Comparison of ENCODE assay signal across 18 cellular contexts in genomic region chr12:92810370-92810769, GRCh38.
DNase-seq lines count a peak whose midpoint lies in the region; ATAC-seq and TF ChIP-seq lines count a peak whose summit lies in the region.
"Had no signal": no experiment of that assay in that cellular context is flagged by ENCODE, and none has a peak within 500 bp of the region (broad histone marks: within the 10 kb centered on the region; RNA-seq: fewer than 3 reads in every experiment).

No MANE protein-coding gene starts in this region.

- no peak for TF ChIP-seq POLR2A in tibial nerve (IDR thresholded peaks at IDR 0.05)

- no peak overlapping the region for H3K27ac ChIP-seq in tibial nerve
- H3K27ac ChIP-seq: esophagus squamous epithelium had no signal

- ATAC-seq in GM19467 (IDR thresholded peaks at IDR 0.05; ENCODE audit: unreplicated experiment) (peak; percentile 69), HG02759 (IDR thresholded peaks at IDR 0.05; ENCODE audit: unreplicated experiment) (peak; percentile 50), HG03520 (IDR thresholded peaks at IDR 0.05; ENCODE audit: unreplicated experiment) (peak; percentile 61)
- ATAC-seq: activated CD4-positive, CD25-positive, alpha-beta regulatory T cell treated with anti-CD3 and anti-CD28 coated beads, Interleukin-2, amount 50 U/mL, for 24 hours; left cardiac atrium; stimulated activated naive CD8-positive, alpha-beta T cell treated with anti-CD3 and anti-CD28 coated beads, Interleukin-15, amount 100 ng/mL, for 72 hours; T-cell had no signal

- peaks cover 0 to 7% (median 0%) of the 10 kb centered on the region in 4 donors for H3K9me3 ChIP-seq in tibial nerve
- H3K9me3 ChIP-seq: esophagus squamous epithelium had no signal

- no peaks in the 10 kb centered on the region for H3K36me3 ChIP-seq in H7 (replicated peaks; ENCODE audit: control insufficient read depth, insufficient read depth, low read length)
- H3K36me3 ChIP-seq in tibial nerve, result peaks cover 0 to 63% (median 0%) of the 10 kb centered on the region in 3 donors

- no peak overlapping the region for H3K4me3 ChIP-seq in GM12864 (ENCODE audit: low read depth, low read length)
- H3K4me3 ChIP-seq in H7 (ENCODE audit: insufficient read depth, low read depth, low read length), result no peak overlapping the region
- no peak overlapping the region for H3K4me3 ChIP-seq in tibial nerve
- H3K4me3 ChIP-seq: esophagus squamous epithelium, smooth muscle cell had no signal

- no peaks in the 10 kb centered on the region for H3K4me1 ChIP-seq in tibial nerve
- H3K4me1 ChIP-seq: esophagus squamous epithelium had no signal

- DNase-seq in GM12864 (ENCODE audit: low read depth), result peak; percentile 29
- no peak for DNase-seq in HCEC 1CT
- DNase-seq in H7, result no peak
- DNase-seq in tibial nerve (ENCODE audit: low spot score in 2 of 2), result no peak
- DNase-seq in NCI-H1417 treated with DMSO at 0.1 percent for 48 hours (lab: John Stamatoyannopoulos, UW), result no peak
- DNase-seq: activated naive CD4-positive, alpha-beta T cell treated with anti-CD3 and anti-CD28 coated beads for 36 hours; COR-L47; esophagus squamous epithelium; Kasumi-1; left cardiac atrium; NCI-H2029 treated with DMSO at 0.1 percent for 48 hours; stimulated activated naive CD8-positive, alpha-beta T cell treated with anti-CD3 and anti-CD28 coated beads, Interleukin-15, amount 100 ng/mL, for 72 hours; T-cell had no signal

- 92 to 96% methylated on average over 4 of the region's 4 CpGs for WGBS in tibial nerve, 2 donors

- TF ChIP-seq EP300 in tibial nerve (IDR thresholded peaks at IDR 0.05), result no peak

- no peaks in the 10 kb centered on the region for H3K27me3 ChIP-seq in H7 (ENCODE audit: control insufficient read depth, insufficient read depth, low read length)
- no peaks in the 10 kb centered on the region for H3K27me3 ChIP-seq in tibial nerve
- H3K27me3 ChIP-seq: esophagus squamous epithelium had no signal

- TF ChIP-seq CTCF in GM12864 (IDR thresholded peaks at IDR 0.05; ENCODE audit: low read depth, low read length, missing control alignments) (no peak), tibial nerve (IDR thresholded peaks at IDR 0.05) (no peak)
